8 cellular contexts compared by ENCODE assay signal in the genomic region with DNA sequence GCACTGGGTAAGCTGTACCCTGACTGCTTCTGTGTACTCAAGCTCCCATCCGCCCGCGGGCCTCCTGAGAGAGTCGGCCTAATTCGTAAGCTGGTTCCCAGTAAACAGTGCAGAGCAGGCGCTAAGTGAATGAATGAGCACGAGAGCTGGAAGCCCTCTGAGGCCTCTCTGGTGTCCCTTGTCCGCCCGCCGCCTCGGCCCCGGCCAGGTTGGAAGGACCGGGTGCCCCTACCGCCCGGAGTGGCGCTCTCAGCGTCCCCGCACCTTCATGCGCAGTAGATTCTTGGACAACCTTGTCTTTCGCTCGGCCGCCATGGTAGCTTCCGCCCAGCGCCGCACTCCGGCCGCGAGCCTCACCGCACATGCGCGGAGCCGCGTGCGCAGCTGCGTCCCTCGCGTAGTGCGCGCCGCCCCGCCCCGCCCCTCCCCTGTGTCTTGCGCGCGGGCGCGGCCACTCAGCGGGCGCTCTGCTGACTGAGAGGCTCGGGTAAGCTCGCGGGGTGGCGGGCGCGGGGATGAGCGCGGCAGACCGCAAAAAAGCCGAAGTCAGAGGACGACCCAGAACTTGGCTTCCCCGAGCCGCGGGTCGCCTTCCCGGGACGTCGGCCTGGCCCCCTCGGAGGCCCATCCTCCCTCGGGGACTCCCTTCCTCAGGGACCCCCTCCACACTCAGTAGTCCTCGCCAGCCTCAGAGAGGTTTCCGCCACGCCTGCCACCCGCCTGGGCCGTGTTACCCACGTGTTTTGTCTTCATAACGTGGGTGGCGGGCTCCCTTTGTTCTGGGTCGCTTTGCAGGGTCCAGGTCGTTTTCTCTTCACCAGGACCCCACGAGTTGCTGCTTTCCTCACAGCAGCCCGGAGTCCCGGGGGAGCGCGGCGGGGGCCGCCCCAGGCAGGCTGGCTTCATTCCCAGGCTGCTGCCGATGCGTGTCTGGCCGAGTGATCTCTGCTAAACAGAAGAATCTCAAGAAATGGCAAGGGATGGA. TPM values are rescaled to one million over a fixed set of nuclear protein-coding genes. Genes with fewer than 3 reads are reported as not detected.
DNase-seq lines count a peak whose midpoint lies in the region; ATAC-seq and FAIRE-seq lines count a peak whose summit lies in the region.

A gene with protein sequence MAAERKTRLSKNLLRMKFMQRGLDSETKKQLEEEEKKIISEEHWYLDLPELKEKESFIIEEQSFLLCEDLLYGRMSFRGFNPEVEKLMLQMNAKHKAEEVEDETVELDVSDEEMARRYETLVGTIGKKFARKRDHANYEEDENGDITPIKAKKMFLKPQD (minus strand): TSS at position 364 of the 985 bp plus-strand sequence. CDS start 49 bp downstream, at position 315.

- H3K27me3 Mint-ChIP-seq in activated T-helper 1 cell treated with anti-CD3 and anti-CD28 coated beads, Interleukin-12 subunit alpha, Interleukin-12 subunit beta, Interleukin-2, Interleukin-4 antibody, amounts not matched to agents 30 ng/mL and 10 ng/mL and 1 ng/mL, durations not matched to agents 14 hours and 24 hours and 36 hours (ENCODE audit: insufficient read depth) = peaks cover 29% of the 10 kb centered on the region
- peaks cover 8 to 41% (median 28%) of the 10 kb centered on the region in 5 donors for H3K27me3 Mint-ChIP-seq in naive thymus-derived CD4-positive, alpha-beta T cell
- peaks cover 19% of the 10 kb centered on the region for H3K27me3 Mint-ChIP-seq in stimulated activated memory B cell treated with anti-CD40 and anti-IgM and Interleukin-4, amounts not matched to agents 10 μg/mL and 1 μg/mL and 100 μg/mL, for 72 hours

- H3K27ac ChIP-seq in naive thymus-derived CD4-positive, alpha-beta T cell (ENCODE audit: low read depth, low read length) = peak within 1 kb of the TSS; percentile 84

- H3K9me3 ChIP-seq in naive thymus-derived CD4-positive, alpha-beta T cell (ENCODE audit: control insufficient read depth in 2 of 3, low read length in 3 of 3) = no peaks in the 10 kb centered on the region

- H3K36me3 Mint-ChIP-seq in activated T-helper 1 cell treated with anti-CD3 and anti-CD28 coated beads, Interleukin-12 subunit alpha, Interleukin-12 subunit beta, Interleukin-2, Interleukin-4 antibody, amounts not matched to agents 30 ng/mL and 10 ng/mL and 1 ng/mL, durations not matched to agents 14 hours and 24 hours and 36 hours (ENCODE audit: low read depth) = peaks cover 34% of the 10 kb centered on the region
- H3K36me3 Mint-ChIP-seq in naive thymus-derived CD4-positive, alpha-beta T cell = peaks cover 7 to 34% (median 18%) of the 10 kb centered on the region in 5 donors
- H3K36me3 Mint-ChIP-seq in stimulated activated memory B cell treated with anti-CD40 and anti-IgM and Interleukin-4, amounts not matched to agents 10 μg/mL and 1 μg/mL and 100 μg/mL, for 72 hours = peaks cover 30% of the 10 kb centered on the region

- H3K36me3 ChIP-seq in naive thymus-derived CD4-positive, alpha-beta T cell (ENCODE audit: control insufficient read depth in 2 of 3, insufficient read depth in 3 of 3, low read length in 3 of 3) = peaks cover 0 to 8% (median 0%) of the 10 kb centered on the region in 3 experiments

- peak; percentile 93 for ATAC-seq in GM21619 (IDR thresholded peaks at IDR 0.05; ENCODE audit: unreplicated experiment)
- peak; percentile 98 for ATAC-seq in naive thymus-derived CD4-positive, alpha-beta T cell
- peak; percentile 98 for ATAC-seq in stimulated activated memory B cell treated with anti-CD40 and anti-IgM and Interleukin-4, amounts not matched to agents 10 μg/mL and 1 μg/mL and 100 μg/mL, for 72 hours

- intact Hi-C loops in activated T-helper 1 cell treated with anti-CD3 and anti-CD28 coated beads, Interleukin-12 subunit alpha, Interleukin-12 subunit beta, Interleukin-2, Interleukin-4 antibody, amounts not matched to agents 30 ng/mL and 10 ng/mL and 1 ng/mL, durations not matched to agents 14 hours and 24 hours and 36 hours (cut with micrococcal nuclease) = loop anchor here (1.0 to 10.0 kb wide), 9 partner anchors 17 to 1095 kb away; a partner anchor contains a TSS
- intact Hi-C loops in naive thymus-derived CD4-positive, alpha-beta T cell (cut with micrococcal nuclease) = loop anchor here (1.0 to 10.0 kb wide), 12 partner anchors 22 to 1637 kb away; a partner anchor contains a TSS

- peak; percentile 94 for DNase-seq in DMS53 (lab: John Stamatoyannopoulos, UW)
- peak; percentile 70 for DNase-seq in Jurkat, Clone E6-1 (ENCODE audit: low read depth, low spot score)
- peak; percentile 62 for DNase-seq in RCC 7860 (ENCODE audit: low spot score)
- peak; percentile 85 for DNase-seq in activated T-helper 1 cell treated with anti-CD3 and anti-CD28 coated beads, Interleukin-12 subunit alpha, Interleukin-12 subunit beta, Interleukin-2, Interleukin-4 antibody, amounts not matched to agents 30 ng/mL and 10 ng/mL and 1 ng/mL, durations not matched to agents 14 hours and 24 hours and 36 hours (ENCODE audit: low spot score)
- DNase-seq in fibroblast of gingiva (ENCODE audit: low read depth) = peak; percentile 93
- peak; percentile 84 to 91 (median 88) for DNase-seq in naive thymus-derived CD4-positive, alpha-beta T cell

- peaks cover 6% of the 10 kb centered on the region in 2 donors for H3K27me3 ChIP-seq in naive thymus-derived CD4-positive, alpha-beta T cell (ENCODE audit: control insufficient read depth in 2 of 2, insufficient read depth in 2 of 2, low read length in 2 of 2)

- peaks cover 17% of the 10 kb centered on the region for H3K9me3 Mint-ChIP-seq in activated T-helper 1 cell treated with anti-CD3 and anti-CD28 coated beads, Interleukin-12 subunit alpha, Interleukin-12 subunit beta, Interleukin-2, Interleukin-4 antibody, amounts not matched to agents 30 ng/mL and 10 ng/mL and 1 ng/mL, durations not matched to agents 14 hours and 24 hours and 36 hours
- peaks cover 0 to 11% (median 0%) of the 10 kb centered on the region in 11 donors for H3K9me3 Mint-ChIP-seq in naive thymus-derived CD4-positive, alpha-beta T cell
- peaks cover 2% of the 10 kb centered on the region for H3K9me3 Mint-ChIP-seq in stimulated activated memory B cell treated with anti-CD40 and anti-IgM and Interleukin-4, amounts not matched to agents 10 μg/mL and 1 μg/mL and 100 μg/mL, for 72 hours

- H3K4me3 Mint-ChIP-seq in activated T-helper 1 cell treated with anti-CD3 and anti-CD28 coated beads, Interleukin-12 subunit alpha, Interleukin-12 subunit beta, Interleukin-2, Interleukin-4 antibody, amounts not matched to agents 30 ng/mL and 10 ng/mL and 1 ng/mL, durations not matched to agents 14 hours and 24 hours and 36 hours = peak within 1 kb of the TSS; percentile 94
- H3K4me3 Mint-ChIP-seq in naive thymus-derived CD4-positive, alpha-beta T cell = peak within 1 kb of the TSS; percentile 80 to 97 (median 95)
- H3K4me3 Mint-ChIP-seq in stimulated activated memory B cell treated with anti-CD40 and anti-IgM and Interleukin-4, amounts not matched to agents 10 μg/mL and 1 μg/mL and 100 μg/mL, for 72 hours = peak within 1 kb of the TSS; percentile 91

- peaks cover 22% of the 10 kb centered on the region for H3K4me1 Mint-ChIP-seq in activated T-helper 1 cell treated with anti-CD3 and anti-CD28 coated beads, Interleukin-12 subunit alpha, Interleukin-12 subunit beta, Interleukin-2, Interleukin-4 antibody, amounts not matched to agents 30 ng/mL and 10 ng/mL and 1 ng/mL, durations not matched to agents 14 hours and 24 hours and 36 hours (ENCODE audit: low read depth)
- peaks cover 18 to 38% (median 32%) of the 10 kb centered on the region in 7 donors for H3K4me1 Mint-ChIP-seq in naive thymus-derived CD4-positive, alpha-beta T cell
- peaks cover 22% of the 10 kb centered on the region for H3K4me1 Mint-ChIP-seq in stimulated activated memory B cell treated with anti-CD40 and anti-IgM and Interleukin-4, amounts not matched to agents 10 μg/mL and 1 μg/mL and 100 μg/mL, for 72 hours

- H3K27ac Mint-ChIP-seq in activated T-helper 1 cell treated with anti-CD3 and anti-CD28 coated beads, Interleukin-12 subunit alpha, Interleukin-12 subunit beta, Interleukin-2, Interleukin-4 antibody, amounts not matched to agents 30 ng/mL and 10 ng/mL and 1 ng/mL, durations not matched to agents 14 hours and 24 hours and 36 hours = peak within 1 kb of the TSS; percentile 91
- H3K27ac Mint-ChIP-seq in naive thymus-derived CD4-positive, alpha-beta T cell = peak within 1 kb of the TSS; percentile 78 to 98 (median 96)
- H3K27ac Mint-ChIP-seq in stimulated activated memory B cell treated with anti-CD40 and anti-IgM and Interleukin-4, amounts not matched to agents 10 μg/mL and 1 μg/mL and 100 μg/mL, for 72 hours = peak within 1 kb of the TSS; percentile 91

- CTCF ChIA-PET in naive thymus-derived CD4-positive, alpha-beta T cell (lab: Charles Lee) = interaction anchor here (0.7 to 1.7 kb wide), 2 partner anchors 23 to 511 kb away, joined by 3 to 4 read pairs; no protein-coding TSS in a partner anchor

- peak within 1 kb of the TSS; percentile 89 for H3K4me3 ChIP-seq in Jurkat, Clone E6-1 (ENCODE audit: low read length)
- H3K4me3 ChIP-seq in naive thymus-derived CD4-positive, alpha-beta T cell (ENCODE audit: low read length) = peak within 1 kb of the TSS; percentile 77

- no peak for FAIRE-seq in RCC 7860 (lab: Jason Lieb, UNC)

- H3K4me1 ChIP-seq in naive thymus-derived CD4-positive, alpha-beta T cell (ENCODE audit: control insufficient read depth in 2 of 2, insufficient read depth in 2 of 2, low read length in 2 of 2) = peaks cover 9 to 12% of the 10 kb centered on the region in 2 donors

- POLR2A ChIA-PET in naive thymus-derived CD4-positive, alpha-beta T cell (lab: Charles Lee) = interaction anchor here (0.5 to 1.7 kb wide), 4 partner anchors 10 to 1653 kb away, joined by 3 to 4 read pairs (median 3); a partner anchor contains a TSS

RNA-seq across cellular contexts. Expression of the gene that starts here (rescaled TPM):
- polyA plus RNA-seq in Jurkat, Clone E6-1 (2012; ENCODE audit: insufficient read depth, insufficient read length) = 78.0 TPM
- total RNA-seq in activated T-helper 1 cell treated with anti-CD3 and anti-CD28 coated beads, Interleukin-12 subunit alpha, Interleukin-12 subunit beta, Interleukin-2, Interleukin-4 antibody, amounts not matched to agents 30 ng/mL and 10 ng/mL and 1 ng/mL, durations not matched to agents 14 hours and 24 hours and 36 hours = 49.6 and 49.8 TPM in 2 replicates
- total RNA-seq in naive thymus-derived CD4-positive, alpha-beta T cell = 10 to 100 TPM; 15.6 to 30.4 (median 23.3) TPM
- polyA plus RNA-seq in naive thymus-derived CD4-positive, alpha-beta T cell = 10 to 100 TPM; 15.6 to 47.3 TPM

Comparison
In these comparisons a context has a peak if more than half of its experiments do, and no peak if none do; other contexts are left out.
1. Peak in every context shown above with its lines: DNase-seq, ATAC-seq, H3K4me3 ChIP-seq and H3K27ac ChIP-seq.